16 cellular contexts compared by ENCODE assay signal in genomic region chr6:46010771-46011170, GRCh38. TPM values are rescaled to one million over a fixed set of nuclear protein-coding genes. Genes with fewer than 3 reads are reported as not detected.
A peak's percentile ranks its signal among the peaks of the same experiment; 100 is the strongest.
DNase-seq lines count a peak whose midpoint lies in the region; ATAC-seq and TF ChIP-seq lines count a peak whose summit lies in the region.
"Had no signal": no experiment of that assay in that cellular context is flagged by ENCODE, and none has a peak within 500 bp of the region (broad histone marks: within the 10 kb centered on the region; RNA-seq: fewer than 3 reads in every experiment).

No MANE protein-coding gene starts in this region.

- peaks cover 22 to 30% of the 10 kb centered on the region in 2 donors for H3K4me1 ChIP-seq in mucosa of rectum (ENCODE audit: control insufficient read depth in 2 of 2, insufficient read depth in 2 of 2, low read length in 2 of 2)

- peak overlapping the region; percentile 5 to 51 for H3K4me3 ChIP-seq in mucosa of rectum (ENCODE audit: low read length in 2 of 2)
- H3K4me3 ChIP-seq: GM23338, tibial nerve had no signal

- peak overlapping the region; percentile 91 for H3K27ac Mint-ChIP-seq in CD4-positive, alpha-beta T cell
- peak overlapping the region; percentile 90 for H3K27ac Mint-ChIP-seq in activated naive CD4-positive, alpha-beta T cell treated with anti-CD3 and anti-CD28 coated beads, Interleukin-2, amount 10 ng/mL, durations not matched to agents 7 days and 5 days
- H3K27ac Mint-ChIP-seq: CD14-positive monocyte, GM23338 had no signal

- peaks cover 51% of the 10 kb centered on the region for H3K4me1 Mint-ChIP-seq in CD4-positive, alpha-beta T cell (ENCODE audit: low read depth)
- peaks cover 59% of the 10 kb centered on the region for H3K4me1 Mint-ChIP-seq in activated naive CD4-positive, alpha-beta T cell treated with anti-CD3 and anti-CD28 coated beads, Interleukin-2, amount 10 ng/mL, durations not matched to agents 7 days and 5 days

- H3K9me3 Mint-ChIP-seq in CD4-positive, alpha-beta T cell, result no peaks in the 10 kb centered on the region
- H3K9me3 Mint-ChIP-seq in activated naive CD4-positive, alpha-beta T cell treated with anti-CD3 and anti-CD28 coated beads, Interleukin-2, amount 10 ng/mL, durations not matched to agents 7 days and 5 days, result no peaks in the 10 kb centered on the region
- H3K9me3 Mint-ChIP-seq: GM23338 had no signal

- peak overlapping the region; percentile 26 for H3K27ac ChIP-seq in CD4-positive, alpha-beta T cell (ENCODE audit: low read depth, low read length)
- peak overlapping the region; percentile 77 to 90 for H3K27ac ChIP-seq in mucosa of rectum (ENCODE audit: low read depth in 2 of 2, low read length in 2 of 2)

- intact Hi-C loops in CD4-positive, alpha-beta T cell (cut with DNase I, micrococcal nuclease), result loop anchor here (5.0 kb wide), 1 partner anchor 78 kb away; no protein-coding TSS in a partner anchor

- no peaks in the 10 kb centered on the region for H3K9me3 ChIP-seq in CD4-positive, alpha-beta T cell (ENCODE audit: control insufficient read depth, low read length)
- H3K9me3 ChIP-seq in mucosa of rectum (ENCODE audit: control insufficient read depth in 2 of 2, low read length in 2 of 2), result no peaks in the 10 kb centered on the region
- H3K9me3 ChIP-seq: tibial nerve had no signal

- CTCF ChIA-PET in CD4-positive, alpha-beta T cell (lab: Charles Lee), result interaction anchor here (2.3 kb wide), 1 partner anchor 80 kb away, joined by 5 read pairs; no protein-coding TSS in a partner anchor
- CTCF ChIA-PET in activated naive CD4-positive, alpha-beta T cell treated with anti-CD3 and anti-CD28 coated beads, Interleukin-2, amount 10 ng/mL, durations not matched to agents 7 days and 5 days (lab: Charles Lee), result interaction anchor here (1.5 kb wide), 1 partner anchor 80 kb away, joined by 7 read pairs; no protein-coding TSS in a partner anchor

- no peak for TF ChIP-seq CTCF in CD4-positive, alpha-beta T cell (IDR thresholded peaks at IDR 0.05)

- no peaks in the 10 kb centered on the region for H3K36me3 Mint-ChIP-seq in CD4-positive, alpha-beta T cell (ENCODE audit: low read depth)
- peaks cover 3% of the 10 kb centered on the region for H3K36me3 Mint-ChIP-seq in activated naive CD4-positive, alpha-beta T cell treated with anti-CD3 and anti-CD28 coated beads, Interleukin-2, amount 10 ng/mL, durations not matched to agents 7 days and 5 days

- no peak for DNase-seq in CD4-positive, alpha-beta T cell
- no peak for DNase-seq in activated naive CD4-positive, alpha-beta T cell treated with anti-CD3 and anti-CD28 coated beads, Interleukin-2, amount 10 ng/mL, durations not matched to agents 7 days and 5 days
- no peak for DNase-seq in activated gamma-delta T cell treated with Interleukin-2 at 50 U/mL for 16 hours
- DNase-seq in H4 (ENCODE audit: low spot score), result no peak
- no peak for DNase-seq in NCI-H2029 (lab: John Stamatoyannopoulos, UW)
- DNase-seq: effector CD8-positive, alpha-beta T cell; KBM-7; NCI-H2081; posterior cingulate gyrus had no signal

- no peaks in the 10 kb centered on the region for H3K27me3 ChIP-seq in CD4-positive, alpha-beta T cell (ENCODE audit: control insufficient read depth, insufficient read depth, low read length)
- H3K27me3 ChIP-seq in mucosa of rectum (ENCODE audit: control insufficient read depth in 2 of 2, insufficient read depth in 2 of 2, low read length in 2 of 2), result peaks cover 0 to 2% of the 10 kb centered on the region in 2 donors

- ATAC-seq in CD4-positive, alpha-beta T cell (ENCODE audit: poor library complexity), result no peak
- ATAC-seq in HG02938 (IDR thresholded peaks at IDR 0.05; ENCODE audit: unreplicated experiment) (peak; percentile 5), HG02852 (IDR thresholded peaks at IDR 0.05; ENCODE audit: unreplicated experiment) (no peak)
- ATAC-seq: GM23338, Panc1 had no signal

- H3K9ac ChIP-seq in mucosa of rectum (ENCODE audit: low read depth in 1 of 2, low read length in 2 of 2), result peak overlapping the region; percentile 48 to 57

- H3K36me3 ChIP-seq in mucosa of rectum (ENCODE audit: control insufficient read depth in 2 of 2, insufficient read depth in 2 of 2, low read length in 2 of 2), result no peaks in the 10 kb centered on the region
- H3K36me3 ChIP-seq: tibial nerve had no signal

- H3K27me3 Mint-ChIP-seq in CD4-positive, alpha-beta T cell, result no peaks in the 10 kb centered on the region
- H3K27me3 Mint-ChIP-seq in activated naive CD4-positive, alpha-beta T cell treated with anti-CD3 and anti-CD28 coated beads, Interleukin-2, amount 10 ng/mL, durations not matched to agents 7 days and 5 days, result peaks cover 12% of the 10 kb centered on the region

- H3K4me3 Mint-ChIP-seq in CD4-positive, alpha-beta T cell, result peak overlapping the region; percentile 62
- peak overlapping the region; percentile 36 for H3K4me3 Mint-ChIP-seq in activated naive CD4-positive, alpha-beta T cell treated with anti-CD3 and anti-CD28 coated beads, Interleukin-2, amount 10 ng/mL, durations not matched to agents 7 days and 5 days
- H3K4me3 Mint-ChIP-seq: GM23338 had no signal

- POLR2A ChIA-PET in CD4-positive, alpha-beta T cell (lab: Charles Lee), result interaction anchor here (0.5 to 2.1 kb wide), 4 partner anchors 19 to 1505 kb away, joined by 3 to 4 read pairs (median 4); partner anchors contain the start of gene ENPP4

RNA-seq across cellular contexts. Expression of gene CLIC5, which starts 4.9 kb away (rescaled TPM):
- 1 to 10 TPM; 2.5 to 2.8 TPM for total RNA-seq in CD4-positive, alpha-beta T cell
- total RNA-seq in H4 (2014; rRNA removed; shearing (Covaris generic)), result not detected in 2 replicates
- total RNA-seq: GM23338 had no signal
